10 cellular contexts compared by ENCODE assay signal in genomic region chr4:171676555-171677215, GRCh38.
A peak's percentile ranks its signal among the peaks of the same experiment; 100 is the strongest.
DNase-seq lines count a peak whose midpoint lies in the region; ATAC-seq and TF ChIP-seq lines count a peak whose summit lies in the region.
"Had no signal": no experiment of that assay in that cellular context is flagged by ENCODE, and none has a peak within 500 bp of the region (broad histone marks: within the 10 kb centered on the region; RNA-seq: fewer than 3 reads in every experiment).

No MANE protein-coding gene starts in this region.

- DNase-seq in KBM-7 (peak; percentile 82), MCF 10A (ENCODE audit: unreplicated experiment) (no peak), COLO829 (ENCODE audit: low spot score) (no peak), mesenchymal stem cell (no peak)
- no peak for DNase-seq in activated CD4-positive, alpha-beta T cell treated with anti-CD3 and anti-CD28 coated beads, Interleukin-2, amount 50 U/mL, for 1 hour
- DNase-seq: NCI-H1930 had no signal

- intact Hi-C loops in MCF 10A (cut with micrococcal nuclease): no loop called here

- H3K4me3 Mint-ChIP-seq in MCF 10A (ENCODE audit: unreplicated experiment): no peak overlapping the region

- no peak overlapping the region for H3K14ac ChIP-seq in mesenchymal stem cell (ENCODE audit: low read length in 2 of 2)

- no peak overlapping the region for H3K9ac ChIP-seq in BLaER1 treated with 17β-estradiol and CSF1 and Interleukin-3, amounts not matched to agents 10 nM and 100 nM
- no peak overlapping the region for H3K9ac ChIP-seq in mesenchymal stem cell (ENCODE audit: low read length)

- no peak overlapping the region for H2BK12ac ChIP-seq in mesenchymal stem cell (ENCODE audit: low read length in 2 of 2)

- no peaks in the 10 kb centered on the region; a peak in 1 of 22 replicates for H3K36me3 ChIP-seq in BLaER1 treated with 17β-estradiol and CSF1 and Interleukin-3, amounts not matched to agents 10 nM and 100 nM
- H3K36me3 ChIP-seq in mesenchymal stem cell (ENCODE audit: control insufficient read depth in 1 of 2, insufficient read depth in 2 of 2, low read depth in 1 of 2, low read length in 2 of 2): no peaks in the 10 kb centered on the region

- no peak overlapping the region for H4K8ac ChIP-seq in mesenchymal stem cell (ENCODE audit: low read length)

- no peak overlapping the region for H2AFZ ChIP-seq in mesenchymal stem cell (ENCODE audit: low read depth, low read length)

- no peak overlapping the region for H3K18ac ChIP-seq in mesenchymal stem cell (ENCODE audit: low read depth in 1 of 2, low read length in 2 of 2)

- H3K4ac ChIP-seq in mesenchymal stem cell (ENCODE audit: low read depth in 1 of 2, low read length in 2 of 2): no peak overlapping the region

- H3K4me2 ChIP-seq in BLaER1 treated with 17β-estradiol and CSF1 and Interleukin-3, amounts not matched to agents 10 nM and 100 nM: peak overlapping the region; percentile 58 to 84 (median 73)
- no peak overlapping the region for H3K4me2 ChIP-seq in mesenchymal stem cell (ENCODE audit: low read length, poor library complexity, severe bottlenecking)

- peaks cover 16 to 38% (median 27%) of the 10 kb centered on the region in 10 experiments for H3K4me1 ChIP-seq in BLaER1 treated with 17β-estradiol and CSF1 and Interleukin-3, amounts not matched to agents 10 nM and 100 nM
- no peaks in the 10 kb centered on the region for H3K4me1 ChIP-seq in mesenchymal stem cell (ENCODE audit: control insufficient read depth, insufficient read depth, low read depth, low read length)

- in situ Hi-C loops in KBM-7 (cut with MboI; ENCODE audit: low pct_unique_long_range_greater_than_20kb, low sequenced_read_pairs): no loop called here

- no peaks in the 10 kb centered on the region for H3K79me1 ChIP-seq in mesenchymal stem cell (replicated peaks; ENCODE audit: low read length, poor library complexity, severe bottlenecking)

- no peaks in the 10 kb centered on the region for H3K4me1 Mint-ChIP-seq in MCF 10A (ENCODE audit: insufficient read depth, unreplicated experiment)

- H2AK5ac ChIP-seq in mesenchymal stem cell (ENCODE audit: low read length, severe bottlenecking): no peak overlapping the region

- H3K27me3 Mint-ChIP-seq in MCF 10A (ENCODE audit: insufficient read depth, unreplicated experiment): peaks cover 29% of the 10 kb centered on the region

- no peak overlapping the region for H4K91ac ChIP-seq in mesenchymal stem cell (ENCODE audit: low read length)

- H3K9me3 ChIP-seq in BLaER1 treated with 17β-estradiol and CSF1 and Interleukin-3, amounts not matched to agents 10 nM and 100 nM (replicated peaks in 1 of 11): peaks cover 7 to 41% (median 27%) of the 10 kb centered on the region in 11 experiments
- no peaks in the 10 kb centered on the region for H3K9me3 ChIP-seq in mesenchymal stem cell (ENCODE audit: control insufficient read depth, low read length)

- no peaks in the 10 kb centered on the region for H3K36me3 Mint-ChIP-seq in MCF 10A (ENCODE audit: insufficient read depth, unreplicated experiment)
- H3K36me3 Mint-ChIP-seq: activated naive CD4-positive, alpha-beta T cell treated with anti-CD3 and anti-CD28 coated beads, Interleukin-2, amount 50 U/mL, for 72 hours had no signal

- ATAC-seq in GM19035 (IDR thresholded peaks at IDR 0.05; ENCODE audit: unreplicated experiment) (peak; percentile 99), HG02852 (IDR thresholded peaks at IDR 0.05; ENCODE audit: unreplicated experiment) (peak; percentile 99)
- ATAC-seq: activated naive CD4-positive, alpha-beta T cell treated with anti-CD3 and anti-CD28 coated beads, Interleukin-2, amount 50 U/mL, for 72 hours had no signal

- H3K4me3 ChIP-seq in BLaER1 treated with 17β-estradiol and CSF1 and Interleukin-3, amounts not matched to agents 10 nM and 100 nM: peak overlapping the region in 4 of 10 experiments; percentile 6 to 32 (median 28); a peak in 4 of 20 replicates
- H3K4me3 ChIP-seq in mesenchymal stem cell (ENCODE audit: insufficient read depth in 1 of 2, low read depth in 1 of 2, low read length in 2 of 2): no peak overlapping the region

- peak overlapping the region in 8 of 11 experiments; percentile 20 to 68 (median 48); a peak in 15 of 22 replicates for H3K27ac ChIP-seq in BLaER1 treated with 17β-estradiol and CSF1 and Interleukin-3, amounts not matched to agents 10 nM and 100 nM
- no peak overlapping the region for H3K27ac ChIP-seq in mesenchymal stem cell (ENCODE audit: low read length, poor library complexity, severe bottlenecking)

- no peaks in the 10 kb centered on the region for H3K27me3 ChIP-seq in BLaER1 treated with 17β-estradiol and CSF1 and Interleukin-3, amounts not matched to agents 10 nM and 100 nM
- no peaks in the 10 kb centered on the region for H3K27me3 ChIP-seq in mesenchymal stem cell (ENCODE audit: control insufficient read depth in 1 of 2, insufficient read depth in 1 of 2, low read length in 2 of 2)

- H2BK120ac ChIP-seq in mesenchymal stem cell (ENCODE audit: low read depth, low read length): no peak overlapping the region

- TF ChIP-seq CTCF in MCF 10A (IDR thresholded peaks at IDR 0.05; ENCODE audit: unreplicated experiment): no peak

- no peaks in the 10 kb centered on the region for H3K9me3 Mint-ChIP-seq in MCF 10A (ENCODE audit: unreplicated experiment)

- WGBS in mesenchymal stem cell: 77% methylated on average over 4 of the region's 4 CpGs

- H2BK15ac ChIP-seq in mesenchymal stem cell (ENCODE audit: low read depth, poor library complexity, severe bottlenecking): no peak overlapping the region

- no peak overlapping the region for H3K27ac Mint-ChIP-seq in MCF 10A (ENCODE audit: low read depth, unreplicated experiment)
- H3K27ac Mint-ChIP-seq: activated naive CD4-positive, alpha-beta T cell treated with anti-CD3 and anti-CD28 coated beads, Interleukin-2, amount 50 U/mL, for 72 hours had no signal

- no peak overlapping the region for H2BK5ac ChIP-seq in mesenchymal stem cell (ENCODE audit: low read depth, low read length, poor library complexity, severe bottlenecking)

- POLR2A ChIA-PET in MCF 10A (lab: Yijun Ruan, JAX): no interaction called here

- no TSS peak for BruUV-seq in MCF 10A (replicated peaks; lab: Mats Ljungman, UMichigan)

- CTCF ChIA-PET in MCF 10A (lab: Yijun Ruan, JAX): no interaction called here

- no peak overlapping the region for H3K23ac ChIP-seq in mesenchymal stem cell (ENCODE audit: low read length in 2 of 2)

- H4K20me1 ChIP-seq in BLaER1 treated with 17β-estradiol and CSF1 and Interleukin-3, amounts not matched to agents 10 nM and 100 nM: no peaks in the 10 kb centered on the region
